1 cellular context compared by ENCODE assay signal in the genomic region with DNA sequence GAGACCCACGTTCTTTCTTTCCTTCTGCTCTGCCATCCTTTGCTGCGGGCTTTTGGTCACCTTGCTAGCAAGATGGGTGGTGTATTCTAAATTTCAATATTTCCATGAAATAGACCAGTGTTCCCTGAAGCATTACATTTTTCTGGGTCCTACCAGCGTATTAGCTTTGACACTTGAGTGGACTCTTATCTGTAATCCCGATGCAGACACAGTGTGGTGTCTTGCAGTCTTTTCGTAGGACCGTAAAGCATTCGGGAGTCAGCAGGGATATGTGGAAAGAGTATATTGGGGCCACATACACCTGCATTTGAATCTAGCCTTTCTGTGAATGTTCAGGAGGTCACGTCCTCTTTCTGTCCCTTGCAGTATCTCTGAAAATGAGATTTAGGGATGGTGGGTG.
TF ChIP-seq lines count a peak whose summit lies in the region.

No MANE protein-coding gene starts in this region.

TF ChIP-seq in HepG2, 621 proteins besides CTCF, POLR2A, EP300 and RAD21:
- TF ChIP-seq FIP1L1 (IDR thresholded peaks at IDR 0.05; ENCODE audit: borderline replicate concordance, insufficient read depth, low read depth, low read length), result no peak
